ENCODE assay signal across 2 cellular contexts in genomic region chr16:81696959-81697293, GRCh38.
TF ChIP-seq lines count a peak whose summit lies in the region.

No MANE protein-coding gene starts in this region.

TF ChIP-seq in IMR-90, 13 proteins besides CTCF, POLR2A, EP300 and RAD21:
- TF ChIP-seq MAFK (IDR thresholded peaks at IDR 0.05; ENCODE audit: low read depth, low read length) (no peak), RCOR1 (IDR thresholded peaks at IDR 0.05; ENCODE audit: insufficient replicate concordance, low read length) (no peak), CEBPB (IDR thresholded peaks at IDR 0.05; ENCODE audit: low read depth, low read length) (no peak), CHD1 (IDR thresholded peaks at IDR 0.05; ENCODE audit: low read depth, low read length) (no peak), BHLHE40 (IDR thresholded peaks at IDR 0.05; ENCODE audit: low read depth, low read length) (no peak), MAZ (IDR thresholded peaks at IDR 0.05; ENCODE audit: borderline replicate concordance, low read depth, low read length) (no peak), NFE2L2 (IDR thresholded peaks at IDR 0.05; ENCODE audit: low read depth, low read length) (no peak), FOS (IDR thresholded peaks at IDR 0.05; ENCODE audit: low read depth, low read length) (no peak), USF2 (IDR thresholded peaks at IDR 0.05; ENCODE audit: low read depth, low read length) (no peak), MXI1 (IDR thresholded peaks at IDR 0.05; ENCODE audit: borderline replicate concordance, low read depth, low read length) (no peak)
- TF ChIP-seq, protein P1, sequence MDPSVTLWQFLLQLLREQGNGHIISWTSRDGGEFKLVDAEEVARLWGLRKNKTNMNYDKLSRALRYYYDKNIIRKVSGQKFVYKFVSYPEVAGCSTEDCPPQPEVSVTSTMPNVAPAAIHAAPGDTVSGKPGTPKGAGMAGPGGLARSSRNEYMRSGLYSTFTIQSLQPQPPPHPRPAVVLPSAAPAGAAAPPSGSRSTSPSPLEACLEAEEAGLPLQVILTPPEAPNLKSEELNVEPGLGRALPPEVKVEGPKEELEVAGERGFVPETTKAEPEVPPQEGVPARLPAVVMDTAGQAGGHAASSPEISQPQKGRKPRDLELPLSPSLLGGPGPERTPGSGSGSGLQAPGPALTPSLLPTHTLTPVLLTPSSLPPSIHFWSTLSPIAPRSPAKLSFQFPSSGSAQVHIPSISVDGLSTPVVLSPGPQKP (IDR thresholded peaks at IDR 0.05; ENCODE audit: borderline replicate concordance, low read depth, low read length), result no peak

TF ChIP-seq in GM12878, 131 proteins besides CTCF, POLR2A, EP300 and RAD21:
- TF ChIP-seq RB1 (IDR thresholded peaks at IDR 0.05; ENCODE audit: borderline replicate concordance) (no peak), CREB1 (IDR thresholded peaks at IDR 0.05; ENCODE audit: low read depth) (no peak), IRF4 (IDR thresholded peaks at IDR 0.05; ENCODE audit: low read depth, low read length) (no peak), SMAD5 (IDR thresholded peaks at IDR 0.05; ENCODE audit: low read depth) (no peak), RAD51 (IDR thresholded peaks at IDR 0.05) (no peak), NRF1 (conservative IDR thresholded peaks at IDR 0.05; ENCODE audit: low read depth, low read length) (no peak), TCF12 (IDR thresholded peaks at IDR 0.05; ENCODE audit: low read depth, low read length) (no peak), BCL3 (IDR thresholded peaks at IDR 0.05; ENCODE audit: borderline replicate concordance, insufficient read depth, low read depth, low read length, poor library complexity, severe bottlenecking) (no peak), SIN3A (IDR thresholded peaks at IDR 0.05; ENCODE audit: low read depth, low read length) (no peak), BCLAF1 (IDR thresholded peaks at IDR 0.05) (no peak), GABPA (IDR thresholded peaks at IDR 0.05; ENCODE audit: low read depth) (no peak)
- TF ChIP-seq, protein P2, sequence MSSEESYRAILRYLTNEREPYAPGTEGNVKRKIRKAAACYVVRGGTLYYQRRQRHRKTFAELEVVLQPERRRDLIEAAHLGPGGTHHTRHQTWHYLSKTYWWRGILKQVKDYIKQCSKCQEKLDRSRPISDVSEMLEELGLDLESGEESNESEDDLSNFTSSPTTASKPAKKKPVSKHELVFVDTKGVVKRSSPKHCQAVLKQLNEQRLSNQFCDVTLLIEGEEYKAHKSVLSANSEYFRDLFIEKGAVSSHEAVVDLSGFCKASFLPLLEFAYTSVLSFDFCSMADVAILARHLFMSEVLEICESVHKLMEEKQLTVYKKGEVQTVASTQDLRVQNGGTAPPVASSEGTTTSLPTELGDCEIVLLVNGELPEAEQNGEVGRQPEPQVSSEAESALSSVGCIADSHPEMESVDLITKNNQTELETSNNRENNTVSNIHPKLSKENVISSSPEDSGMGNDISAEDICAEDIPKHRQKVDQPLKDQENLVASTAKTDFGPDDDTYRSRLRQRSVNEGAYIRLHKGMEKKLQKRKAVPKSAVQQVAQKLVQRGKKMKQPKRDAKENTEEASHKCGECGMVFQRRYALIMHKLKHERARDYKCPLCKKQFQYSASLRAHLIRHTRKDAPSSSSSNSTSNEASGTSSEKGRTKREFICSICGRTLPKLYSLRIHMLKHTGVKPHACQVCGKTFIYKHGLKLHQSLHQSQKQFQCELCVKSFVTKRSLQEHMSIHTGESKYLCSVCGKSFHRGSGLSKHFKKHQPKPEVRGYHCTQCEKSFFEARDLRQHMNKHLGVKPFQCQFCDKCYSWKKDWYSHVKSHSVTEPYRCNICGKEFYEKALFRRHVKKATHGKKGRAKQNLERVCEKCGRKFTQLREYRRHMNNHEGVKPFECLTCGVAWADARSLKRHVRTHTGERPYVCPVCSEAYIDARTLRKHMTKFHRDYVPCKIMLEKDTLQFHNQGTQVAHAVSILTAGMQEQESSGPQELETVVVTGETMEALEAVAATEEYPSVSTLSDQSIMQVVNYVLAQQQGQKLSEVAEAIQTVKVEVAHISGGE (CRISPR knock-in tag; IDR thresholded peaks at IDR 0.05), result no peak
- TF ChIP-seq, protein P3, sequence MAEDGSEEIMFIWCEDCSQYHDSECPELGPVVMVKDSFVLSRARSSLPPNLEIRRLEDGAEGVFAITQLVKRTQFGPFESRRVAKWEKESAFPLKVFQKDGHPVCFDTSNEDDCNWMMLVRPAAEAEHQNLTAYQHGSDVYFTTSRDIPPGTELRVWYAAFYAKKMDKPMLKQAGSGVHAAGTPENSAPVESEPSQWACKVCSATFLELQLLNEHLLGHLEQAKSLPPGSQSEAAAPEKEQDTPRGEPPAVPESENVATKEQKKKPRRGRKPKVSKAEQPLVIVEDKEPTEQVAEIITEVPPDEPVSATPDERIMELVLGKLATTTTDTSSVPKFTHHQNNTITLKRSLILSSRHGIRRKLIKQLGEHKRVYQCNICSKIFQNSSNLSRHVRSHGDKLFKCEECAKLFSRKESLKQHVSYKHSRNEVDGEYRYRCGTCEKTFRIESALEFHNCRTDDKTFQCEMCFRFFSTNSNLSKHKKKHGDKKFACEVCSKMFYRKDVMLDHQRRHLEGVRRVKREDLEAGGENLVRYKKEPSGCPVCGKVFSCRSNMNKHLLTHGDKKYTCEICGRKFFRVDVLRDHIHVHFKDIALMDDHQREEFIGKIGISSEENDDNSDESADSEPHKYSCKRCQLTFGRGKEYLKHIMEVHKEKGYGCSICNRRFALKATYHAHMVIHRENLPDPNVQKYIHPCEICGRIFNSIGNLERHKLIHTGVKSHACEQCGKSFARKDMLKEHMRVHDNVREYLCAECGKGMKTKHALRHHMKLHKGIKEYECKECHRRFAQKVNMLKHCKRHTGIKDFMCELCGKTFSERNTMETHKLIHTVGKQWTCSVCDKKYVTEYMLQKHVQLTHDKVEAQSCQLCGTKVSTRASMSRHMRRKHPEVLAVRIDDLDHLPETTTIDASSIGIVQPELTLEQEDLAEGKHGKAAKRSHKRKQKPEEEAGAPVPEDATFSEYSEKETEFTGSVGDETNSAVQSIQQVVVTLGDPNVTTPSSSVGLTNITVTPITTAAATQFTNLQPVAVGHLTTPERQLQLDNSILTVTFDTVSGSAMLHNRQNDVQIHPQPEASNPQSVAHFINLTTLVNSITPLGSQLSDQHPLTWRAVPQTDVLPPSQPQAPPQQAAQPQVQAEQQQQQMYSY (CRISPR knock-in tag; IDR thresholded peaks at IDR 0.05), result no peak
